Comparison of ENCODE assay signal across 1 cellular context in genomic region chr9:71273613-71274012, GRCh38.
A peak's percentile ranks its signal among the peaks of the same experiment; 100 is the strongest.
TF ChIP-seq lines count a peak whose summit lies in the region.

No MANE protein-coding gene starts in this region.

TF ChIP-seq in HepG2, 621 proteins besides CTCF, POLR2A, EP300 and RAD21 (continued from another document and continues in another):
- TF ChIP-seq ZNF770 (CRISPR knock-in tag; IDR thresholded peaks at IDR 0.05), result no peak
- no peak for TF ChIP-seq ATF6 (CRISPR knock-in tag; conservative IDR thresholded peaks at IDR 0.05)
- TF ChIP-seq, protein P1, sequence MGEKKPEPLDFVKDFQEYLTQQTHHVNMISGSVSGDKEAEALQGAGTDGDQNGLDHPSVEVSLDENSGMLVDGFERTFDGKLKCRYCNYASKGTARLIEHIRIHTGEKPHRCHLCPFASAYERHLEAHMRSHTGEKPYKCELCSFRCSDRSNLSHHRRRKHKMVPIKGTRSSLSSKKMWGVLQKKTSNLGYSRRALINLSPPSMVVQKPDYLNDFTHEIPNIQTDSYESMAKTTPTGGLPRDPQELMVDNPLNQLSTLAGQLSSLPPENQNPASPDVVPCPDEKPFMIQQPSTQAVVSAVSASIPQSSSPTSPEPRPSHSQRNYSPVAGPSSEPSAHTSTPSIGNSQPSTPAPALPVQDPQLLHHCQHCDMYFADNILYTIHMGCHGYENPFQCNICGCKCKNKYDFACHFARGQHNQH (CRISPR knock-in tag; IDR thresholded peaks at IDR 0.05), result 0 out of 2 replicates have a peak, but pooled peaks have one; percentile 38
- TF ChIP-seq MED13 (CRISPR knock-in tag; IDR thresholded peaks at IDR 0.05), result no peak
- TF ChIP-seq, protein P2, sequence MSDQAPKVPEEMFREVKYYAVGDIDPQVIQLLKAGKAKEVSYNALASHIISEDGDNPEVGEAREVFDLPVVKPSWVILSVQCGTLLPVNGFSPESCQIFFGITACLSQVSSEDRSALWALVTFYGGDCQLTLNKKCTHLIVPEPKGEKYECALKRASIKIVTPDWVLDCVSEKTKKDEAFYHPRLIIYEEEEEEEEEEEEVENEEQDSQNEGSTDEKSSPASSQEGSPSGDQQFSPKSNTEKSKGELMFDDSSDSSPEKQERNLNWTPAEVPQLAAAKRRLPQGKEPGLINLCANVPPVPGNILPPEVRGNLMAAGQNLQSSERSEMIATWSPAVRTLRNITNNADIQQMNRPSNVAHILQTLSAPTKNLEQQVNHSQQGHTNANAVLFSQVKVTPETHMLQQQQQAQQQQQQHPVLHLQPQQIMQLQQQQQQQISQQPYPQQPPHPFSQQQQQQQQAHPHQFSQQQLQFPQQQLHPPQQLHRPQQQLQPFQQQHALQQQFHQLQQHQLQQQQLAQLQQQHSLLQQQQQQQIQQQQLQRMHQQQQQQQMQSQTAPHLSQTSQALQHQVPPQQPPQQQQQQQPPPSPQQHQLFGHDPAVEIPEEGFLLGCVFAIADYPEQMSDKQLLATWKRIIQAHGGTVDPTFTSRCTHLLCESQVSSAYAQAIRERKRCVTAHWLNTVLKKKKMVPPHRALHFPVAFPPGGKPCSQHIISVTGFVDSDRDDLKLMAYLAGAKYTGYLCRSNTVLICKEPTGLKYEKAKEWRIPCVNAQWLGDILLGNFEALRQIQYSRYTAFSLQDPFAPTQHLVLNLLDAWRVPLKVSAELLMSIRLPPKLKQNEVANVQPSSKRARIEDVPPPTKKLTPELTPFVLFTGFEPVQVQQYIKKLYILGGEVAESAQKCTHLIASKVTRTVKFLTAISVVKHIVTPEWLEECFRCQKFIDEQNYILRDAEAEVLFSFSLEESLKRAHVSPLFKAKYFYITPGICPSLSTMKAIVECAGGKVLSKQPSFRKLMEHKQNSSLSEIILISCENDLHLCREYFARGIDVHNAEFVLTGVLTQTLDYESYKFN (CRISPR knock-in tag; conservative IDR thresholded peaks at IDR 0.05), result peak; percentile 79
- TF ChIP-seq KAT8 (CRISPR knock-in tag; IDR thresholded peaks at IDR 0.05), result peak; percentile 40; the same call in 1 of the 2 replicates
- no peak for TF ChIP-seq ZNF512B (CRISPR knock-in tag; IDR thresholded peaks at IDR 0.05; ENCODE audit: borderline replicate concordance)
- TF ChIP-seq GATAD2A (CRISPR knock-in tag; IDR thresholded peaks at IDR 0.05), result peak; percentile 84
- TF ChIP-seq CREB1 (IDR thresholded peaks at IDR 0.05), result no peak
- TF ChIP-seq CREB1 (CRISPR knock-in tag; IDR thresholded peaks at IDR 0.05), result no peak
- no peak for TF ChIP-seq NAIF1 (CRISPR knock-in tag; IDR thresholded peaks at IDR 0.05; ENCODE audit: borderline replicate concordance)
- TF ChIP-seq ZNF883 (CRISPR knock-in tag; IDR thresholded peaks at IDR 0.05; ENCODE audit: not compliant biosample characterization), result no peak
- TF ChIP-seq ZNF761 (CRISPR knock-in tag; conservative IDR thresholded peaks at IDR 0.05), result no peak
- TF ChIP-seq MIXL1 (CRISPR knock-in tag; IDR thresholded peaks at IDR 0.05), result peak; percentile 59; the same call in 1 of the 2 replicates
- TF ChIP-seq NCOA1 (CRISPR knock-in tag; IDR thresholded peaks at IDR 0.05), result no peak
- TF ChIP-seq SKI (IDR thresholded peaks at IDR 0.05; ENCODE audit: partially characterized antibody), result peak; percentile 13
- TF ChIP-seq TP53 (CRISPR knock-in tag; conservative IDR thresholded peaks at IDR 0.05), result no peak
- TF ChIP-seq, protein P3, sequence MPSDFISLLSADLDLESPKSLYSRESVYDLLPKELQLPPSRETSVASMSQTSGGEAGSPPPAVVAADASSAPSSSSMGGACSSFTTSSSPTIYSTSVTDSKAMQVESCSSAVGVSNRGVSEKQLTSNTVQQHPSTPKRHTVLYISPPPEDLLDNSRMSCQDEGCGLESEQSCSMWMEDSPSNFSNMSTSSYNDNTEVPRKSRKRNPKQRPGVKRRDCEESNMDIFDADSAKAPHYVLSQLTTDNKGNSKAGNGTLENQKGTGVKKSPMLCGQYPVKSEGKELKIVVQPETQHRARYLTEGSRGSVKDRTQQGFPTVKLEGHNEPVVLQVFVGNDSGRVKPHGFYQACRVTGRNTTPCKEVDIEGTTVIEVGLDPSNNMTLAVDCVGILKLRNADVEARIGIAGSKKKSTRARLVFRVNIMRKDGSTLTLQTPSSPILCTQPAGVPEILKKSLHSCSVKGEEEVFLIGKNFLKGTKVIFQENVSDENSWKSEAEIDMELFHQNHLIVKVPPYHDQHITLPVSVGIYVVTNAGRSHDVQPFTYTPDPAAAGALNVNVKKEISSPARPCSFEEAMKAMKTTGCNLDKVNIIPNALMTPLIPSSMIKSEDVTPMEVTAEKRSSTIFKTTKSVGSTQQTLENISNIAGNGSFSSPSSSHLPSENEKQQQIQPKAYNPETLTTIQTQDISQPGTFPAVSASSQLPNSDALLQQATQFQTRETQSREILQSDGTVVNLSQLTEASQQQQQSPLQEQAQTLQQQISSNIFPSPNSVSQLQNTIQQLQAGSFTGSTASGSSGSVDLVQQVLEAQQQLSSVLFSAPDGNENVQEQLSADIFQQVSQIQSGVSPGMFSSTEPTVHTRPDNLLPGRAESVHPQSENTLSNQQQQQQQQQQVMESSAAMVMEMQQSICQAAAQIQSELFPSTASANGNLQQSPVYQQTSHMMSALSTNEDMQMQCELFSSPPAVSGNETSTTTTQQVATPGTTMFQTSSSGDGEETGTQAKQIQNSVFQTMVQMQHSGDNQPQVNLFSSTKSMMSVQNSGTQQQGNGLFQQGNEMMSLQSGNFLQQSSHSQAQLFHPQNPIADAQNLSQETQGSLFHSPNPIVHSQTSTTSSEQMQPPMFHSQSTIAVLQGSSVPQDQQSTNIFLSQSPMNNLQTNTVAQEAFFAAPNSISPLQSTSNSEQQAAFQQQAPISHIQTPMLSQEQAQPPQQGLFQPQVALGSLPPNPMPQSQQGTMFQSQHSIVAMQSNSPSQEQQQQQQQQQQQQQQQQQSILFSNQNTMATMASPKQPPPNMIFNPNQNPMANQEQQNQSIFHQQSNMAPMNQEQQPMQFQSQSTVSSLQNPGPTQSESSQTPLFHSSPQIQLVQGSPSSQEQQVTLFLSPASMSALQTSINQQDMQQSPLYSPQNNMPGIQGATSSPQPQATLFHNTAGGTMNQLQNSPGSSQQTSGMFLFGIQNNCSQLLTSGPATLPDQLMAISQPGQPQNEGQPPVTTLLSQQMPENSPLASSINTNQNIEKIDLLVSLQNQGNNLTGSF (CRISPR knock-in tag; IDR thresholded peaks at IDR 0.05), result no peak
- TF ChIP-seq, protein P4, sequence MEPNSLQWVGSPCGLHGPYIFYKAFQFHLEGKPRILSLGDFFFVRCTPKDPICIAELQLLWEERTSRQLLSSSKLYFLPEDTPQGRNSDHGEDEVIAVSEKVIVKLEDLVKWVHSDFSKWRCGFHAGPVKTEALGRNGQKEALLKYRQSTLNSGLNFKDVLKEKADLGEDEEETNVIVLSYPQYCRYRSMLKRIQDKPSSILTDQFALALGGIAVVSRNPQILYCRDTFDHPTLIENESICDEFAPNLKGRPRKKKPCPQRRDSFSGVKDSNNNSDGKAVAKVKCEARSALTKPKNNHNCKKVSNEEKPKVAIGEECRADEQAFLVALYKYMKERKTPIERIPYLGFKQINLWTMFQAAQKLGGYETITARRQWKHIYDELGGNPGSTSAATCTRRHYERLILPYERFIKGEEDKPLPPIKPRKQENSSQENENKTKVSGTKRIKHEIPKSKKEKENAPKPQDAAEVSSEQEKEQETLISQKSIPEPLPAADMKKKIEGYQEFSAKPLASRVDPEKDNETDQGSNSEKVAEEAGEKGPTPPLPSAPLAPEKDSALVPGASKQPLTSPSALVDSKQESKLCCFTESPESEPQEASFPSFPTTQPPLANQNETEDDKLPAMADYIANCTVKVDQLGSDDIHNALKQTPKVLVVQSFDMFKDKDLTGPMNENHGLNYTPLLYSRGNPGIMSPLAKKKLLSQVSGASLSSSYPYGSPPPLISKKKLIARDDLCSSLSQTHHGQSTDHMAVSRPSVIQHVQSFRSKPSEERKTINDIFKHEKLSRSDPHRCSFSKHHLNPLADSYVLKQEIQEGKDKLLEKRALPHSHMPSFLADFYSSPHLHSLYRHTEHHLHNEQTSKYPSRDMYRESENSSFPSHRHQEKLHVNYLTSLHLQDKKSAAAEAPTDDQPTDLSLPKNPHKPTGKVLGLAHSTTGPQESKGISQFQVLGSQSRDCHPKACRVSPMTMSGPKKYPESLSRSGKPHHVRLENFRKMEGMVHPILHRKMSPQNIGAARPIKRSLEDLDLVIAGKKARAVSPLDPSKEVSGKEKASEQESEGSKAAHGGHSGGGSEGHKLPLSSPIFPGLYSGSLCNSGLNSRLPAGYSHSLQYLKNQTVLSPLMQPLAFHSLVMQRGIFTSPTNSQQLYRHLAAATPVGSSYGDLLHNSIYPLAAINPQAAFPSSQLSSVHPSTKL (CRISPR knock-in tag; IDR thresholded peaks at IDR 0.05), result peak; percentile 87
- TF ChIP-seq HOXA5 (CRISPR knock-in tag; IDR thresholded peaks at IDR 0.05), result peak; percentile 58; the same call in 1 of the 2 replicates
- 0 out of 2 replicates have a peak, but pooled peaks have one; percentile 29 for TF ChIP-seq HDAC2 (CRISPR knock-in tag; IDR thresholded peaks at IDR 0.05)
- TF ChIP-seq, protein P5, sequence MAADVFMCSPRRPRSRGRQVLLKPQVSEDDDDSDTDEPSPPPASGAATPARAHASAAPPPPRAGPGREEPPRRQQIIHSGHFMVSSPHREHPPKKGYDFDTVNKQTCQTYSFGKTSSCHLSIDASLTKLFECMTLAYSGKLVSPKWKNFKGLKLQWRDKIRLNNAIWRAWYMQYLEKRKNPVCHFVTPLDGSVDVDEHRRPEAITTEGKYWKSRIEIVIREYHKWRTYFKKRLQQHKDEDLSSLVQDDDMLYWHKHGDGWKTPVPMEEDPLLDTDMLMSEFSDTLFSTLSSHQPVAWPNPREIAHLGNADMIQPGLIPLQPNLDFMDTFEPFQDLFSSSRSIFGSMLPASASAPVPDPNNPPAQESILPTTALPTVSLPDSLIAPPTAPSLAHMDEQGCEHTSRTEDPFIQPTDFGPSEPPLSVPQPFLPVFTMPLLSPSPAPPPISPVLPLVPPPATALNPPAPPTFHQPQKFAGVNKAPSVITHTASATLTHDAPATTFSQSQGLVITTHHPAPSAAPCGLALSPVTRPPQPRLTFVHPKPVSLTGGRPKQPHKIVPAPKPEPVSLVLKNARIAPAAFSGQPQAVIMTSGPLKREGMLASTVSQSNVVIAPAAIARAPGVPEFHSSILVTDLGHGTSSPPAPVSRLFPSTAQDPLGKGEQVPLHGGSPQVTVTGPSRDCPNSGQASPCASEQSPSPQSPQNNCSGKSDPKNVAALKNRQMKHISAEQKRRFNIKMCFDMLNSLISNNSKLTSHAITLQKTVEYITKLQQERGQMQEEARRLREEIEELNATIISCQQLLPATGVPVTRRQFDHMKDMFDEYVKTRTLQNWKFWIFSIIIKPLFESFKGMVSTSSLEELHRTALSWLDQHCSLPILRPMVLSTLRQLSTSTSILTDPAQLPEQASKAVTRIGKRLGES (CRISPR knock-in tag; IDR thresholded peaks at IDR 0.05; ENCODE audit: borderline replicate concordance), result no peak
- TF ChIP-seq ZNF124 (CRISPR knock-in tag; IDR thresholded peaks at IDR 0.05), result no peak
